8 cellular contexts compared by ENCODE assay signal in genomic region chr12:123271182-123271491, GRCh38. TPM values are rescaled to one million over a fixed set of nuclear protein-coding genes. Genes with fewer than 3 reads are reported as not detected.
DNase-seq lines count a peak whose midpoint lies in the region; ATAC-seq and TF ChIP-seq lines count a peak whose summit lies in the region.

No MANE protein-coding gene starts in this region.

- H3K4me2 ChIP-seq in DND-41 (ENCODE audit: insufficient read depth, low read length) (peak overlapping the region; percentile 80), skeletal muscle satellite cell (ENCODE audit: low read length) (peak overlapping the region; percentile 100)

- peak; percentile 78 for DNase-seq in DND-41
- peak; percentile 66 for DNase-seq in T-helper 9 cell
- DNase-seq in anterior cingulate cortex (lab: John Stamatoyannopoulos, UW): peak in 49 of 58 donors; percentile 16 to 77 (median 46)
- peak in 43 of 51 donors; percentile 12 to 78 (median 45) for DNase-seq in hypothalamus (lab: John Stamatoyannopoulos, UW)

- H3K79me2 ChIP-seq in DND-41 (ENCODE audit: insufficient read depth, low read length): peaks cover 47% of the 10 kb centered on the region

- H3K27ac ChIP-seq in DND-41 (ENCODE audit: low read length): peak overlapping the region; percentile 38; the same call in 1 of the 2 replicates

- H3K27me3 ChIP-seq in DND-41 (ENCODE audit: insufficient read depth, low read length, poor library complexity): no peaks in the 10 kb centered on the region
- no peaks in the 10 kb centered on the region for H3K27me3 ChIP-seq in skeletal muscle satellite cell (ENCODE audit: control insufficient read depth, insufficient read depth, low read length)

- peak overlapping the region; percentile 82 for H3K9ac ChIP-seq in DND-41 (ENCODE audit: low read depth, low read length)
- peak overlapping the region; percentile 97 for H3K9ac ChIP-seq in skeletal muscle satellite cell (ENCODE audit: low read depth, low read length)

- H3K9me3 ChIP-seq in DND-41 (ENCODE audit: insufficient read depth, low read length, severe bottlenecking): no peaks in the 10 kb centered on the region
- H3K9me3 ChIP-seq in skeletal muscle satellite cell (replicated peaks; ENCODE audit: low read length): no peaks in the 10 kb centered on the region

- peak overlapping the region; percentile 82 for H2AFZ ChIP-seq in DND-41 (ENCODE audit: low read depth, low read length)

- H3K4me3 ChIP-seq in DND-41 (ENCODE audit: low read depth in 1 of 2, low read length in 2 of 2) (peak overlapping the region in 1 of 2 experiments; percentile 63; a peak in 2 of 4 replicates), skeletal muscle satellite cell (ENCODE audit: low read length) (peak overlapping the region; percentile 93)

- peaks cover 14% of the 10 kb centered on the region; the same call in 1 of the 2 replicates for H4K20me1 ChIP-seq in DND-41 (ENCODE audit: insufficient read depth, low read length)

- TF ChIP-seq CTCF in DND-41 (IDR thresholded peaks at IDR 0.05; ENCODE audit: borderline replicate concordance, extremely low read depth, low read length, poor library complexity, severe bottlenecking) (peak; percentile 72), LNCAP (IDR thresholded peaks at IDR 0.05) (peak; percentile 73)

- H3K36me3 ChIP-seq in DND-41 (ENCODE audit: insufficient read depth, low read length) (peaks cover 20% of the 10 kb centered on the region), skeletal muscle satellite cell (ENCODE audit: insufficient read depth, low read length) (peaks cover 11% of the 10 kb centered on the region)

- peaks cover 30% of the 10 kb centered on the region for H3K4me1 ChIP-seq in DND-41 (ENCODE audit: insufficient read depth, low read length)
- peaks cover 38% of the 10 kb centered on the region for H3K4me1 ChIP-seq in skeletal muscle satellite cell (ENCODE audit: control insufficient read depth, insufficient read depth, low read length)

- ATAC-seq in DND-41 (ENCODE audit: insufficient read depth, low read depth) (peak; percentile 81), GM21717 (IDR thresholded peaks at IDR 0.05; ENCODE audit: unreplicated experiment) (peak; percentile 49), HG02938 (IDR thresholded peaks at IDR 0.05; ENCODE audit: unreplicated experiment) (no peak)

RNA-seq across cellular contexts. Expression of gene CDK2AP1, which starts 0.5 kb away (rescaled TPM):
- total RNA-seq in skeletal muscle satellite cell (2012; rRNA removed): 145 and 216 TPM in 2 replicates

RNA-seq across cellular contexts. Expression of gene MTRFR, which starts 37.9 kb away (rescaled TPM):
- 4.6 and 8.6 TPM in 2 replicates for total RNA-seq in skeletal muscle satellite cell (2012; rRNA removed)

RNA-seq across cellular contexts. Expression of gene MPHOSPH9, which starts 38.2 kb away (rescaled TPM):
- total RNA-seq in skeletal muscle satellite cell (2012; rRNA removed): 27.9 and 28.8 TPM in 2 replicates
